ENCODE assay signal across 9 cellular contexts in the genomic region with DNA sequence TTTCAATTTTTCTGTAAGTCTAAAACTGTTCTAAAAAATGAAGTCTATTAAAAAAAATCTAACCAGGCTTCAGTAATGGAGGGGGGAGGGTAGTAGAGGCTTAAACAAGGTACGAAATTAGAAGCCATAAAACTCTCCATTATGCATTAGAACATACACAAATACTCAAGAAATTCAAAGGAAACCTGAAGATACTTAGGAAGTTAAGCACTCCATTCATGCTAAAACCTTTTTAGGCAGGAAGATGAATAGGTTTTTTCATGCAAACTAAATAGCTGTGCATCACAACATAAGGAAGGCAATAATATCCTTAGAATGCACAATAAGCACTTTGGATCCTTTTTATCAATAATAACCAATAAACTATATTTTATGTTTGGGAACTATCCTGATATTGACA. TPM values are rescaled to one million over a fixed set of nuclear protein-coding genes. Genes with fewer than 3 reads are reported as not detected.
DNase-seq lines count a peak whose midpoint lies in the region; ATAC-seq and TF ChIP-seq lines count a peak whose summit lies in the region.
"Had no signal": no experiment of that assay in that cellular context is flagged by ENCODE, and none has a peak within 500 bp of the region (broad histone marks: within the 10 kb centered on the region; RNA-seq: fewer than 3 reads in every experiment).

No MANE protein-coding gene starts in this region.

- no peak for ATAC-seq in central memory CD8-positive, alpha-beta T cell (replicated peaks; ENCODE audit: extremely low read depth, poor library complexity, severe bottlenecking)
- no peak for ATAC-seq in naive thymus-derived CD8-positive, alpha-beta T cell
- ATAC-seq in GM18867 (IDR thresholded peaks at IDR 0.05; ENCODE audit: unreplicated experiment) = no peak
- ATAC-seq in HG02970 (IDR thresholded peaks at IDR 0.05; ENCODE audit: low FRiP score, unreplicated experiment) = no peak
- ATAC-seq in left lung = no peak

- no peaks in the 10 kb centered on the region for H3K36me3 ChIP-seq in CD8-positive, alpha-beta memory T cell (ENCODE audit: insufficient read depth, low read length)
- H3K36me3 ChIP-seq in Loucy (ENCODE audit: insufficient read depth, low read length) (no peaks in the 10 kb centered on the region), left lung (no peaks in the 10 kb centered on the region)

- TF ChIP-seq CTCF in Loucy (conservative IDR thresholded peaks at IDR 0.05; ENCODE audit: low read length) (no peak), left lung (IDR thresholded peaks at IDR 0.05) (no peak)

- CTCF ChIA-PET in CD8-positive, alpha-beta memory T cell (lab: Charles Lee) = no interaction called here

- H3F3A ChIP-seq in Loucy (ENCODE audit: low read depth) = no peaks in the 10 kb centered on the region

- peaks cover 31% of the 10 kb centered on the region for H3K4me1 ChIP-seq in CD8-positive, alpha-beta memory T cell (ENCODE audit: insufficient read depth, low read length)
- peaks cover 28% of the 10 kb centered on the region for H3K4me1 ChIP-seq in Loucy (ENCODE audit: insufficient read depth, low read length, poor library complexity, severe bottlenecking)
- H3K4me1 ChIP-seq in left lung = peaks cover 11 to 53% of the 10 kb centered on the region in 2 donors

- no peaks in the 10 kb centered on the region for H3K9me2 ChIP-seq in Loucy (replicated peaks; ENCODE audit: low read depth, low read length)

- no peaks in the 10 kb centered on the region for H3K9me3 Mint-ChIP-seq in CD8-positive, alpha-beta memory T cell
- no peaks in the 10 kb centered on the region for H3K9me3 Mint-ChIP-seq in central memory CD8-positive, alpha-beta T cell
- no peaks in the 10 kb centered on the region for H3K9me3 Mint-ChIP-seq in naive thymus-derived CD8-positive, alpha-beta T cell

- no peaks in the 10 kb centered on the region for H3K9me3 ChIP-seq in CD8-positive, alpha-beta memory T cell (ENCODE audit: low read length)
- no peaks in the 10 kb centered on the region for H3K9me3 ChIP-seq in Loucy (ENCODE audit: insufficient read depth, low read depth, low read length)
- no peaks in the 10 kb centered on the region for H3K9me3 ChIP-seq in left lung

- POLR2A ChIA-PET in CD8-positive, alpha-beta memory T cell (lab: Charles Lee) = no interaction called here
- POLR2A ChIA-PET in naive thymus-derived CD8-positive, alpha-beta T cell (lab: Charles Lee) = interaction anchor here (0.9 kb wide), 1 partner anchor 29 kb away, joined by 4 read pairs; the partner anchor contains the start of gene MRPL48

- peaks cover 42 to 60% (median 59%) of the 10 kb centered on the region in 3 donors for H3K4me1 Mint-ChIP-seq in CD8-positive, alpha-beta memory T cell
- H3K4me1 Mint-ChIP-seq in central memory CD8-positive, alpha-beta T cell = peaks cover 45% of the 10 kb centered on the region
- H3K4me1 Mint-ChIP-seq in naive thymus-derived CD8-positive, alpha-beta T cell = peaks cover 17 to 50% (median 45%) of the 10 kb centered on the region in 4 donors

- peak overlapping the region in 5 of 8 donors; percentile 26 to 87 (median 68) for H3K27ac Mint-ChIP-seq in CD8-positive, alpha-beta memory T cell
- H3K27ac Mint-ChIP-seq in central memory CD8-positive, alpha-beta T cell (ENCODE audit: low read depth) = no peak overlapping the region
- peak overlapping the region in 4 of 10 donors; percentile 26 to 81 (median 66) for H3K27ac Mint-ChIP-seq in naive thymus-derived CD8-positive, alpha-beta T cell

- DNase-seq in CD8-positive, alpha-beta memory T cell = no peak
- DNase-seq in central memory CD8-positive, alpha-beta T cell (ENCODE audit: low spot score in 2 of 2) = no peak
- DNase-seq in naive thymus-derived CD8-positive, alpha-beta T cell = no peak
- no peak for DNase-seq in HuH-7 (ENCODE audit: low spot score)
- no peak for DNase-seq in left lung

- peak overlapping the region; percentile 96 for H3K4me2 ChIP-seq in Loucy (ENCODE audit: low read depth, low read length, poor library complexity, severe bottlenecking)

- peaks cover 0 to 11% (median 0%) of the 10 kb centered on the region in 3 donors for H3K36me3 Mint-ChIP-seq in CD8-positive, alpha-beta memory T cell
- H3K36me3 Mint-ChIP-seq in central memory CD8-positive, alpha-beta T cell (ENCODE audit: insufficient read depth) = peaks cover 11% of the 10 kb centered on the region
- peaks cover 0 to 15% (median 0%) of the 10 kb centered on the region in 3 donors for H3K36me3 Mint-ChIP-seq in naive thymus-derived CD8-positive, alpha-beta T cell

- no peak overlapping the region for H3K4me3 ChIP-seq in CD8-positive, alpha-beta memory T cell (ENCODE audit: low read length)
- H3K4me3 ChIP-seq in Loucy (ENCODE audit: low read length, poor library complexity, severe bottlenecking) = peak overlapping the region; percentile 96
- peak overlapping the region in 1 of 2 donors; percentile 82 for H3K4me3 ChIP-seq in left lung
- H3K4me3 ChIP-seq: lung had no signal

- no peak overlapping the region for H3K27ac ChIP-seq in CD8-positive, alpha-beta memory T cell (ENCODE audit: low read depth, low read length)
- H3K27ac ChIP-seq in left lung = no peak overlapping the region

- H3K4me3 Mint-ChIP-seq in CD8-positive, alpha-beta memory T cell = peak overlapping the region; percentile 52 to 94 (median 78)
- peak overlapping the region; percentile 92 for H3K4me3 Mint-ChIP-seq in central memory CD8-positive, alpha-beta T cell
- peak overlapping the region in 9 of 10 donors; percentile 47 to 96 (median 93) for H3K4me3 Mint-ChIP-seq in naive thymus-derived CD8-positive, alpha-beta T cell

- intact Hi-C loops in left lung (cut with DNase I) = no loop called here

- peak overlapping the region; percentile 84 for H3K9ac ChIP-seq in Loucy (ENCODE audit: low read depth, low read length, poor library complexity, severe bottlenecking)

- no peaks in the 10 kb centered on the region for H3K27me3 Mint-ChIP-seq in CD8-positive, alpha-beta memory T cell
- H3K27me3 Mint-ChIP-seq in central memory CD8-positive, alpha-beta T cell = no peaks in the 10 kb centered on the region
- H3K27me3 Mint-ChIP-seq in naive thymus-derived CD8-positive, alpha-beta T cell = no peaks in the 10 kb centered on the region

- H3K27me3 ChIP-seq in CD8-positive, alpha-beta memory T cell (ENCODE audit: insufficient read depth, low read length, poor library complexity, severe bottlenecking) = no peaks in the 10 kb centered on the region
- H3K27me3 ChIP-seq in Loucy (ENCODE audit: insufficient read depth, low read length, poor library complexity, severe bottlenecking) = no peaks in the 10 kb centered on the region
- no peaks in the 10 kb centered on the region for H3K27me3 ChIP-seq in left lung

- H3K79me2 ChIP-seq in Loucy (ENCODE audit: insufficient read depth, low read length) = peaks cover 67% of the 10 kb centered on the region

- H4K20me1 ChIP-seq in Loucy (ENCODE audit: insufficient read depth, low read length, poor library complexity, severe bottlenecking) = peaks cover 46% of the 10 kb centered on the region

- H2AFZ ChIP-seq in Loucy (ENCODE audit: low read length) = no peak overlapping the region

RNA-seq across cellular contexts. Expression of gene RAB6A, which starts 2.4 kb away (rescaled TPM):
- 10 to 100 TPM; 66.9 to 69.9 TPM for total RNA-seq in CD8-positive, alpha-beta memory T cell
- 125 TPM for polyA plus RNA-seq in CD8-positive, alpha-beta memory T cell
- 10 to 100 TPM; 82.8 to 88.5 TPM for total RNA-seq in naive thymus-derived CD8-positive, alpha-beta T cell
- polyA plus RNA-seq in naive thymus-derived CD8-positive, alpha-beta T cell = 10 to 100 TPM; 79.3 to 94.3 (median 92.6) TPM
- 100 to 1,000 TPM; 146 to 150 TPM for total RNA-seq in left lung

RNA-seq across cellular contexts. Expression of gene MRPL48, which starts 29.2 kb away (rescaled TPM):
- total RNA-seq in CD8-positive, alpha-beta memory T cell = 10 to 100 TPM; 63.1 to 66.7 TPM
- 56.8 TPM for polyA plus RNA-seq in CD8-positive, alpha-beta memory T cell
- total RNA-seq in naive thymus-derived CD8-positive, alpha-beta T cell = 10 to 100 TPM; 26.6 to 28.6 TPM
- polyA plus RNA-seq in naive thymus-derived CD8-positive, alpha-beta T cell = 10 to 100 TPM; 73.9 to 85.2 (median 74.6) TPM
- total RNA-seq in left lung = 10 to 100 TPM; 28.9 to 29.1 TPM
